In the genomic region with DNA sequence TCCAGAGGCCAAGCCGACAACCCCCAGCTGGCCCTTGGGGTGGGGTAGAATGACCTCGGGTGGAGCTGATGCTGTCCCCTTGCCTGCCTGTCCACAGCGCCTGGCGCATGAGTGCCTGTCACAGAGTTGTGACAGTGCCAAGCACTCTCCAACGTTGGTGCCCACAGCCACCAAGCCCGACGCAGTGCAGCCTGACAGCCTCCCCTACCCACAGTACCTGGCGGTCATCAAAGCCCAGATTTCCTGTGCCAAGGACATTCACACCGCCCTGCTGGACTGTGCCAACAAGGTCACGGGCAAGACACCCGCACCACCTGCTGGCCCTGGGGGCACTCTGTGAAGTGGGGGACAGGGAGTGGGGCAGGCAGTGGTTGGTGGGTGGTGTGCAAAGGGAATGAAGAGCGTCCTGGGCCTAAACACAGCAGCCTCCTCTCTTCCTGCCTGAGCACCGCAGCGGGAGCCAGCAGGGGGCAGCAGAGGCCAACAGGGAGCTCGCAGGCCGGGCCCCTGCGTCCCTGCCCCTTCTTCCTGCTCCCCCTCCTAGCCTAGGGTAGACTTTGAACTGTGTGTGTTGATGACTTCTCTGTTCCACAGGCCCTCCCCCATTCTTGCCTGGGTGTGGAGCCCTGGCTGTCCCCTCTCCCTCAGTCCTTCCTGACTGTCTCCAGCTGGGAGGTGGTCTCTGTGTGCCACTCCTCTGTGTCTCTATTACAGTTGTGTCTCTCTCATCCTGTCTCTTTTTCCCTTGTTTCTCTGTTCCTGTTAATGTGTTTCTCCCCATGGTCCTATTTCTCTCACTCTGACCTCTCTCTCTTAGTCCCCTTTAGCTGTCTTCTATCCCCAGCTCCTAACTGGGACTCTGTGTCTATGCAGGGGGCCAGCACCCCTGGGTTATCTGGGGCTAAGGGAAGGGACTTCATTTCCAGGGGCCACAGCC, we compare ENCODE assay signal across 8 cellular contexts. TPM values are rescaled to one million over a fixed set of nuclear protein-coding genes. Genes with fewer than 3 reads are reported as not detected.
DNase-seq lines count a peak whose midpoint lies in the region; ATAC-seq and TF ChIP-seq lines count a peak whose summit lies in the region.

No MANE protein-coding gene starts in this region.

- peak overlapping the region; percentile 63 for H3K4me3 Mint-ChIP-seq in CD4-positive, alpha-beta T cell
- H3K4me3 Mint-ChIP-seq in activated naive CD8-positive, alpha-beta T cell treated with anti-CD3 and anti-CD28 coated beads, Interleukin-2, amount 10 ng/mL, durations not matched to agents 7 days and 5 days: peak overlapping the region; percentile 77

- DNase-seq in CD4-positive, alpha-beta T cell: peak; percentile 87 to 98 (median 94)
- DNase-seq in NCI-H1092 (lab: John Stamatoyannopoulos, UW): peak; percentile 21
- peak; percentile 24 to 67 for DNase-seq in SW 1271 (lab: John Stamatoyannopoulos, UW)
- peak; percentile 97 for DNase-seq in activated naive CD8-positive, alpha-beta T cell treated with anti-CD3 and anti-CD28 coated beads, Interleukin-2, amount 10 ng/mL, durations not matched to agents 7 days and 5 days
- peak; percentile 96 for DNase-seq in Right ventricle myocardium superior
- DNase-seq in posterior vena cava (ENCODE audit: low spot score): peak; percentile 98
- DNase-seq in upper lobe of right lung: peak; percentile 95

- ATAC-seq in CD4-positive, alpha-beta T cell (ENCODE audit: poor library complexity): peak; percentile 43
- ATAC-seq in GM21576 (IDR thresholded peaks at IDR 0.05; ENCODE audit: unreplicated experiment) (peak; percentile 40), Right ventricle myocardium superior (ENCODE audit: poor library complexity) (peak; percentile 82), upper lobe of right lung (peak; percentile 86)
- peak; percentile 76 for ATAC-seq in activated naive CD8-positive, alpha-beta T cell treated with anti-CD3 and anti-CD28 coated beads, Interleukin-2, amount 10 ng/mL, durations not matched to agents 7 days and 5 days (ENCODE audit: low read depth)

- CTCF ChIA-PET in CD4-positive, alpha-beta T cell (lab: Charles Lee): interaction anchor here (0.9 to 4.2 kb wide), 13 partner anchors 10 to 135 kb away, joined by 3 to 102 read pairs (median 6); a partner anchor contains a TSS

- H3K27ac Mint-ChIP-seq in CD4-positive, alpha-beta T cell: peak overlapping the region; percentile 98
- peak overlapping the region; percentile 91 for H3K27ac Mint-ChIP-seq in activated naive CD8-positive, alpha-beta T cell treated with anti-CD3 and anti-CD28 coated beads, Interleukin-2, amount 10 ng/mL, durations not matched to agents 7 days and 5 days

- peaks cover 53% of the 10 kb centered on the region for H3K36me3 Mint-ChIP-seq in CD4-positive, alpha-beta T cell (ENCODE audit: low read depth)
- peaks cover 19% of the 10 kb centered on the region for H3K36me3 Mint-ChIP-seq in activated naive CD8-positive, alpha-beta T cell treated with anti-CD3 and anti-CD28 coated beads, Interleukin-2, amount 10 ng/mL, durations not matched to agents 7 days and 5 days

- no peaks in the 10 kb centered on the region for H3K27me3 ChIP-seq in CD4-positive, alpha-beta T cell (ENCODE audit: control insufficient read depth, insufficient read depth, low read length)
- no peaks in the 10 kb centered on the region for H3K27me3 ChIP-seq in upper lobe of right lung

- no peaks in the 10 kb centered on the region for H3K27me3 Mint-ChIP-seq in CD4-positive, alpha-beta T cell
- H3K27me3 Mint-ChIP-seq in activated naive CD8-positive, alpha-beta T cell treated with anti-CD3 and anti-CD28 coated beads, Interleukin-2, amount 10 ng/mL, durations not matched to agents 7 days and 5 days: no peaks in the 10 kb centered on the region

- peak; percentile 91 for TF ChIP-seq CTCF in CD4-positive, alpha-beta T cell (IDR thresholded peaks at IDR 0.05)
- peak; percentile 96 for TF ChIP-seq CTCF in upper lobe of right lung (IDR thresholded peaks at IDR 0.05)

- H3K9me3 ChIP-seq in CD4-positive, alpha-beta T cell (ENCODE audit: control insufficient read depth, low read length): no peaks in the 10 kb centered on the region
- no peaks in the 10 kb centered on the region for H3K9me3 ChIP-seq in upper lobe of right lung

- intact Hi-C loops in CD4-positive, alpha-beta T cell (cut with DNase I, micrococcal nuclease): loop anchor here (1.0 to 5.0 kb wide), 4 partner anchors 14 to 275 kb away; a partner anchor contains a TSS
- intact Hi-C loops in Right ventricle myocardium superior (cut with DNase I) (no loop called here), posterior vena cava (cut with DNase I) (loop anchor here (2.0 to 5.0 kb wide), 2 partner anchors 35 to 141 kb away; no protein-coding TSS in a partner anchor), upper lobe of right lung (cut with DNase I) (no loop called here)

- H3K4me3 ChIP-seq in upper lobe of right lung: peak overlapping the region; percentile 19

- H3K27ac ChIP-seq in CD4-positive, alpha-beta T cell (ENCODE audit: low read depth, low read length): peak overlapping the region; percentile 100
- H3K27ac ChIP-seq in upper lobe of right lung: peak overlapping the region; percentile 92

- H3K36me3 ChIP-seq in upper lobe of right lung: peaks cover 32% of the 10 kb centered on the region

- H3K4me1 ChIP-seq in upper lobe of right lung: peaks cover 38% of the 10 kb centered on the region

- peaks cover 54% of the 10 kb centered on the region for H3K4me1 Mint-ChIP-seq in CD4-positive, alpha-beta T cell (ENCODE audit: low read depth)
- peaks cover 41% of the 10 kb centered on the region for H3K4me1 Mint-ChIP-seq in activated naive CD8-positive, alpha-beta T cell treated with anti-CD3 and anti-CD28 coated beads, Interleukin-2, amount 10 ng/mL, durations not matched to agents 7 days and 5 days

- H3K9me3 Mint-ChIP-seq in CD4-positive, alpha-beta T cell: no peaks in the 10 kb centered on the region
- no peaks in the 10 kb centered on the region for H3K9me3 Mint-ChIP-seq in activated naive CD8-positive, alpha-beta T cell treated with anti-CD3 and anti-CD28 coated beads, Interleukin-2, amount 10 ng/mL, durations not matched to agents 7 days and 5 days

- POLR2A ChIA-PET in CD4-positive, alpha-beta T cell (lab: Charles Lee): interaction anchor here (0.8 to 5.3 kb wide), 9 partner anchors 10 to 105 kb away, joined by 3 to 126 read pairs (median 5); a partner anchor contains a TSS
- POLR2A ChIA-PET in activated naive CD8-positive, alpha-beta T cell treated with anti-CD3 and anti-CD28 coated beads, Interleukin-2, amount 10 ng/mL, durations not matched to agents 7 days and 5 days (lab: Charles Lee): interaction anchor here (0.7 to 4.1 kb wide), 9 partner anchors 10 to 63 kb away, joined by 3 to 90 read pairs (median 5); a partner anchor contains a TSS

RNA-seq across cellular contexts. Expression of a gene that starts 6.5 kb away (rescaled TPM):
- total RNA-seq in CD4-positive, alpha-beta T cell: 10 to 100 TPM; 45.0 to 46.1 TPM
- 10 to 100 TPM; 39.0 to 40.7 TPM for total RNA-seq in activated naive CD8-positive, alpha-beta T cell treated with anti-CD3 and anti-CD28 coated beads, Interleukin-2, amount 10 ng/mL, durations not matched to agents 7 days and 5 days
- total RNA-seq in Right ventricle myocardium superior (22.1 TPM), posterior vena cava (10 to 100 TPM; 32.7 to 33.3 TPM), upper lobe of right lung (28.8 TPM)

RNA-seq across cellular contexts. Expression of a gene that starts 6.7 kb away (rescaled TPM):
- total RNA-seq in CD4-positive, alpha-beta T cell: 100 to 1,000 TPM in 1 of 2 experiments, 10 to 100 TPM in 1; 99.6 to 101 TPM
- total RNA-seq in activated naive CD8-positive, alpha-beta T cell treated with anti-CD3 and anti-CD28 coated beads, Interleukin-2, amount 10 ng/mL, durations not matched to agents 7 days and 5 days: 10 to 100 TPM; 40.7 to 47.0 TPM
- total RNA-seq in Right ventricle myocardium superior (32.0 TPM), posterior vena cava (10 to 100 TPM; 26.0 to 28.5 TPM), upper lobe of right lung (33.3 TPM)

RNA-seq across cellular contexts. Expression of a gene that starts 9.0 kb away (rescaled TPM):
- total RNA-seq in CD4-positive, alpha-beta T cell: 1,000 to 10,000 TPM; 1,278 to 1,362 TPM
- 100 to 1,000 TPM; 102 to 107 TPM for total RNA-seq in activated naive CD8-positive, alpha-beta T cell treated with anti-CD3 and anti-CD28 coated beads, Interleukin-2, amount 10 ng/mL, durations not matched to agents 7 days and 5 days
- total RNA-seq in Right ventricle myocardium superior (44.9 TPM), posterior vena cava (100 to 1,000 TPM; 258 to 509 TPM), upper lobe of right lung (224 TPM)

RNA-seq across cellular contexts. Expression of a gene that starts 14.8 kb away (rescaled TPM):
- total RNA-seq in CD4-positive, alpha-beta T cell: 10 to 100 TPM; 80.6 to 81.4 TPM
- 10 to 100 TPM; 65.7 to 65.9 TPM for total RNA-seq in activated naive CD8-positive, alpha-beta T cell treated with anti-CD3 and anti-CD28 coated beads, Interleukin-2, amount 10 ng/mL, durations not matched to agents 7 days and 5 days
- total RNA-seq in Right ventricle myocardium superior (9.0 TPM), posterior vena cava (10 to 100 TPM; 38.1 to 48.6 TPM), upper lobe of right lung (32.4 TPM)

RNA-seq across cellular contexts. Expression of a gene that starts 38.1 kb away (rescaled TPM):
- 1,000 to 10,000 TPM; 4,625 to 4,839 TPM for total RNA-seq in CD4-positive, alpha-beta T cell
- 1,000 to 10,000 TPM; 2,294 to 2,369 TPM for total RNA-seq in activated naive CD8-positive, alpha-beta T cell treated with anti-CD3 and anti-CD28 coated beads, Interleukin-2, amount 10 ng/mL, durations not matched to agents 7 days and 5 days
- total RNA-seq in Right ventricle myocardium superior: 1,176 TPM
- total RNA-seq in posterior vena cava: 1,000 to 10,000 TPM; 1,159 to 1,295 TPM
- 1,446 TPM for total RNA-seq in upper lobe of right lung

Comparison
In these comparisons a context has a peak if more than half of its experiments do, and no peak if none do; other contexts are left out.
1. Peak in every context shown above with its lines: DNase-seq, ATAC-seq, H3K4me3 ChIP-seq and H3K27ac ChIP-seq.
2. DNase-seq: peak in every context shown above with its lines; median percentile 98 in posterior vena cava; 97 in activated naive CD8-positive, alpha-beta T cell treated with anti-CD3 and anti-CD28 coated beads, Interleukin-2, amount 10 ng/mL, durations not matched to agents 7 days and 5 days; 96 in Right ventricle myocardium superior; 95 in upper lobe of right lung; 94 in CD4-positive, alpha-beta T cell; 46 in SW 1271; 21 in NCI-H1092.
3. intact Hi-C loops: an anchor here in CD4-positive, alpha-beta T cell (1.0 to 5.0 kb wide) and posterior vena cava (2.0 to 5.0 kb wide); none called in Right ventricle myocardium superior and upper lobe of right lung.